Comparison of ENCODE assay signal across 1 cellular context in the genomic region with DNA sequence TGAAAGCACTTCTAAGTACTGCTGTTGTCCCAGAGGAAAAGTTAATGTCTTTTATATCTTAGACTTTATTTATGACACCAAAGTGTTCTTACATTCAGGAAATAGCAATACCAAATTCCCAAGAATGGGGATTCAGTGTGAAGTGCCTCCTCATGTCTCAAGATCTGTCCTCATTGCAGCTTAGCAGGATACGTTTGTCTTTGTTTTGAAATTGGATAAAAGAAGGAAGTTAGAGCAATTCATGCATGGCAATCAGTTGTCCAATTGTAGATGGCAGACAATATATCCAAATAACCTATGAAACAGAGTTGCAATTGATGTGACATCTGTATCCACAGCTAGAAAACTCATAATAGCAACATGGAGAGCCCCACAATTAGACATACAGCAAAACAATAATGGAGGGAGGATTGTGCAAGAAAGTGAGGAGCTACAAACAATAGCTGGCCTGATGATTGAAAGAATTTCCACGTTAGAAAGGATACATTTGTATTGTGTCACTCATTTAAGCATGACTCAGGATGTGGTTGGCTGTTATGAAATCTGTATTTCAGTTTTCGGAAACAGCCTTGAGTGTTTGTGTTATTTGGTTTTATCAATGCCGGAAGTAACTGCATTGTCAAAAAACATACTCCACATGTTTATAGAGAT.
TF ChIP-seq lines count a peak whose summit lies in the region.

No MANE protein-coding gene starts in this region.

TF ChIP-seq in GM23338, 12 proteins besides CTCF, POLR2A, EP300 and RAD21 (continued from another document):
- TF ChIP-seq, protein P1, sequence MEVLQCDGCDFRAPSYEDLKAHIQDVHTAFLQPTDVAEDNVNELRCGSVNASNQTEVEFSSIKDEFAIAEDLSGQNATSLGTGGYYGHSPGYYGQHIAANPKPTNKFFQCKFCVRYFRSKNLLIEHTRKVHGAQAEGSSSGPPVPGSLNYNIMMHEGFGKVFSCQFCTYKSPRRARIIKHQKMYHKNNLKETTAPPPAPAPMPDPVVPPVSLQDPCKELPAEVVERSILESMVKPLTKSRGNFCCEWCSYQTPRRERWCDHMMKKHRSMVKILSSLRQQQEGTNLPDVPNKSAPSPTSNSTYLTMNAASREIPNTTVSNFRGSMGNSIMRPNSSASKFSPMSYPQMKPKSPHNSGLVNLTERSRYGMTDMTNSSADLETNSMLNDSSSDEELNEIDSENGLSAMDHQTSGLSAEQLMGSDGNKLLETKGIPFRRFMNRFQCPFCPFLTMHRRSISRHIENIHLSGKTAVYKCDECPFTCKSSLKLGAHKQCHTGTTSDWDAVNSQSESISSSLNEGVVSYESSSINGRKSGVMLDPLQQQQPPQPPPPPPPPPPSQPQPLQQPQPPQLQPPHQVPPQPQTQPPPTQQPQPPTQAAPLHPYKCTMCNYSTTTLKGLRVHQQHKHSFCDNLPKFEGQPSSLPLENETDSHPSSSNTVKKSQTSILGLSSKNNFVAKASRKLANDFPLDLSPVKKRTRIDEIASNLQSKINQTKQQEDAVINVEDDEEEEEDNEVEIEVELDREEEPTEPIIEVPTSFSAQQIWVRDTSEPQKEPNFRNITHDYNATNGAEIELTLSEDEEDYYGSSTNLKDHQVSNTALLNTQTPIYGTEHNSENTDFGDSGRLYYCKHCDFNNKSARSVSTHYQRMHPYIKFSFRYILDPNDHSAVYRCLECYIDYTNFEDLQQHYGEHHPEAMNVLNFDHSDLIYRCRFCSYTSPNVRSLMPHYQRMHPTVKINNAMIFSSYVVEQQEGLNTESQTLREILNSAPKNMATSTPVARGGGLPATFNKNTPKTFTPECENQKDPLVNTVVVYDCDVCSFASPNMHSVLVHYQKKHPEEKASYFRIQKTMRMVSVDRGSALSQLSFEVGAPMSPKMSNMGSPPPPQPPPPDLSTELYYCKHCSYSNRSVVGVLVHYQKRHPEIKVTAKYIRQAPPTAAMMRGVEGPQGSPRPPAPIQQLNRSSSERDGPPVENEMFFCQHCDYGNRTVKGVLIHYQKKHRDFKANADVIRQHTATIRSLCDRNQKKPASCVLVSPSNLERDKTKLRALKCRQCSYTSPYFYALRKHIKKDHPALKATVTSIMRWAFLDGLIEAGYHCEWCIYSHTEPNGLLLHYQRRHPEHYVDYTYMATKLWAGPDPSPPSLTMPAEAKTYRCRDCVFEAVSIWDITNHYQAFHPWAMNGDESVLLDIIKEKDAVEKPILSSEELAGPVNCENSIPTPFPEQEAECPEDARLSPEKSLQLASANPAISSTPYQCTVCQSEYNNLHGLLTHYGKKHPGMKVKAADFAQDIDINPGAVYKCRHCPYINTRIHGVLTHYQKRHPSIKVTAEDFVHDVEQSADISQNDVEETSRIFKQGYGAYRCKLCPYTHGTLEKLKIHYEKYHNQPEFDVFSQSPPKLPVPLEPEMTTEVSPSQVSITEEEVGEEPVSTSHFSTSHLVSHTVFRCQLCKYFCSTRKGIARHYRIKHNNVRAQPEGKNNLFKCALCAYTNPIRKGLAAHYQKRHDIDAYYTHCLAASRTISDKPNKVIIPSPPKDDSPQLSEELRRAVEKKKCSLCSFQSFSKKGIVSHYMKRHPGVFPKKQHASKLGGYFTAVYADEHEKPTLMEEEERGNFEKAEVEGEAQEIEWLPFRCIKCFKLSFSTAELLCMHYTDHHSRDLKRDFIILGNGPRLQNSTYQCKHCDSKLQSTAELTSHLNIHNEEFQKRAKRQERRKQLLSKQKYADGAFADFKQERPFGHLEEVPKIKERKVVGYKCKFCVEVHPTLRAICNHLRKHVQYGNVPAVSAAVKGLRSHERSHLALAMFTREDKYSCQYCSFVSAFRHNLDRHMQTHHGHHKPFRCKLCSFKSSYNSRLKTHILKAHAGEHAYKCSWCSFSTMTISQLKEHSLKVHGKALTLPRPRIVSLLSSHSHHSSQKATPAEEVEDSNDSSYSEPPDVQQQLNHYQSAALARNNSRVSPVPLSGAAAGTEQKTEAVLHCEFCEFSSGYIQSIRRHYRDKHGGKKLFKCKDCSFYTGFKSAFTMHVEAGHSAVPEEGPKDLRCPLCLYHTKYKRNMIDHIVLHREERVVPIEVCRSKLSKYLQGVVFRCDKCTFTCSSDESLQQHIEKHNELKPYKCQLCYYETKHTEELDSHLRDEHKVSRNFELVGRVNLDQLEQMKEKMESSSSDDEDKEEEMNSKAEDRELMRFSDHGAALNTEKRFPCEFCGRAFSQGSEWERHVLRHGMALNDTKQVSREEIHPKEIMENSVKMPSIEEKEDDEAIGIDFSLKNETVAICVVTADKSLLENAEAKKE (CRISPR knock-in tag; IDR thresholded peaks at IDR 0.05): no peak
- TF ChIP-seq REST (IDR thresholded peaks at IDR 0.05; ENCODE audit: unreplicated experiment) (no peak), CREB1 (CRISPR knock-in tag; IDR thresholded peaks at IDR 0.05; ENCODE audit: low read depth) (no peak)
TF ChIP-seq in GM23338: peak in this region for 0.
